11 cellular contexts compared by ENCODE assay signal in the genomic region with DNA sequence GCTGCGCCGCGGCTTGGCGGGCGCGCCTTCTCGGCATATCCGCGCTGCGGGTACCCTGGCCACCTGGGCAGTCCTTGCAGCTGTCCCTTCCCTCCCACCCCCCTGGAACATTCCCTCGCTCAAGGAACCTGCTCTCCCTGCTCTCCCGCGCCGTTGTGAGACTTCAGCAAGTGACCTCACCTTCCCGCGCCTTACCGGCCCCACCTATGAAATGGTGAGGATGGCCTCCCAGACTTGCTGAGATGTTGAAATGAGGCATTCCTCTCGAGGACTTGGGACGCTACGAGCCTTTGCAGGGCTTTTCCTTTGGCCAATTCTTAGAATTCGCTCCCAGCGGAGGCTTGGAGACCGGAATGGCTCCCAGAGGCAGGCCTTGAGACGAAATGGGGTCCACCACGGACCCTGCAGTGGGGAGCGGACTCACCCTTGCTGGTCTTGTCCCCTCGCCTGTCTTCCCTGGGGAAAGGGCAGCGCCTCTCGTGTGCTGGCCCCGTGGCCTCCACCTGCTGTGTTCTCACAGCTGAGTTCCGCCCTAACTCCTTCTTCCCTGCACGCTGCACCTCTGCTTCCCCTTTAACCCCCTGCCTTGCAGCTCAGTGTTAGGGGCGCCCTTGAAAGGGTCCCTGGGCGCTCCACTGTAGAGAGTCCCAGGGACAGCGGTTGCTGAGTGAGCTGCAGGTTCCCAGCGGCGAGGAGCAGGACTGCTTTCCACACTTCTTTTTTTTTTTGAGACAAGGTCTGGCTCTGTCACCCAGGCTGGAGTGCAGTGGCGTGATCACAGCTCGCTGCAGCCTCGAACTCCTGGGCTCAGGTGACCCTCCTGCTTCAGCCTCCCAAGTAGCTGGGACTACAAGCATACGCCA. TPM values are rescaled to one million over a fixed set of nuclear protein-coding genes. Genes with fewer than 3 reads are reported as not detected.
DNase-seq lines count a peak whose midpoint lies in the region; ATAC-seq, FAIRE-seq and TF ChIP-seq lines count a peak whose summit lies in the region.
"Had no signal": no experiment of that assay in that cellular context is flagged by ENCODE, and none has a peak within 500 bp of the region (broad histone marks: within the 10 kb centered on the region; RNA-seq: fewer than 3 reads in every experiment).

No MANE protein-coding gene starts in this region.

- no peaks in the 10 kb centered on the region for H3K79me2 ChIP-seq in neural cell (replicated peaks; ENCODE audit: insufficient read depth, low read length)

- no peak overlapping the region for H2AFZ ChIP-seq in neural cell (ENCODE audit: low read depth, low read length)

- peak; percentile 66 for FAIRE-seq in urothelium cell line (lab: Jason Lieb, UNC)

- no peak overlapping the region for H3K9ac ChIP-seq in neural cell (ENCODE audit: low read length)

- H3K4me2 ChIP-seq in neural cell (ENCODE audit: low read length): no peak overlapping the region

- no peak overlapping the region for H3K27ac Mint-ChIP-seq in activated T-cell treated with anti-CD3 and anti-CD28 coated beads, Interleukin-2, amount 50 U/mL, for 72 hours

- in situ Hi-C loops in KBM-7 (cut with MboI; ENCODE audit: low pct_unique_long_range_greater_than_20kb, low sequenced_read_pairs): no loop called here

- H3K9me3 Mint-ChIP-seq in activated T-cell treated with anti-CD3 and anti-CD28 coated beads, Interleukin-2, amount 50 U/mL, for 72 hours: no peaks in the 10 kb centered on the region

- intact Hi-C loops in left ventricle myocardium inferior (cut with micrococcal nuclease): no loop called here

- peaks cover 11% of the 10 kb centered on the region for H3K4me1 Mint-ChIP-seq in activated T-cell treated with anti-CD3 and anti-CD28 coated beads, Interleukin-2, amount 50 U/mL, for 72 hours (ENCODE audit: low read depth)

- no peak for ATAC-seq in activated T-cell treated with anti-CD3 and anti-CD28 coated beads, Interleukin-2, amount 50 U/mL, for 72 hours (replicated peaks in 1 of 2)

- peaks cover 51% of the 10 kb centered on the region for H3K4me1 ChIP-seq in left ventricle myocardium inferior

- H3K27me3 ChIP-seq in left ventricle myocardium inferior (ENCODE audit: low read depth) (peaks cover 75% of the 10 kb centered on the region), neural cell (ENCODE audit: insufficient read depth, low read depth, low read length) (peaks cover 44% of the 10 kb centered on the region)

- no peak for TF ChIP-seq CTCF in left ventricle myocardium inferior (IDR thresholded peaks at IDR 0.05; ENCODE audit: borderline replicate concordance)
- no peak for TF ChIP-seq CTCF in neural cell (IDR thresholded peaks at IDR 0.05; ENCODE audit: poor library complexity, severe bottlenecking)

- no peak for TF ChIP-seq RAD21 in neural cell (conservative IDR thresholded peaks at IDR 0.05)

- peak overlapping the region; percentile 61 for H3K27ac ChIP-seq in left ventricle myocardium inferior (replicated peaks)
- H3K27ac ChIP-seq in neural cell (ENCODE audit: low read length): no peak overlapping the region
- H3K27ac ChIP-seq: neutrophil, SJSA1 had no signal

- H3F3A ChIP-seq in neural cell (ENCODE audit: insufficient read depth, low read length, poor library complexity, severe bottlenecking): no peaks in the 10 kb centered on the region

- H3K9me3 ChIP-seq in left ventricle myocardium inferior (replicated peaks) (no peaks in the 10 kb centered on the region), neural cell (ENCODE audit: low read length) (no peaks in the 10 kb centered on the region)
- H3K9me3 ChIP-seq: neutrophil, SJSA1 had no signal

- no peak for DNase-seq in activated T-cell treated with anti-CD3 and anti-CD28 coated beads, Interleukin-2, amount 50 U/mL, for 72 hours
- DNase-seq in activated T-cell treated with anti-CD3 and anti-CD28 coated beads for 4 hours (no peak), left ventricle myocardium inferior (no peak), urothelium cell line (ENCODE audit: low spot score) (no peak), KBM-7 (no peak), NCI-H2029 treated with DMSO at 0.1 percent for 48 hours (lab: John Stamatoyannopoulos, UW) (no peak), Kasumi-1 (lab: John Stamatoyannopoulos, UW) (no peak)
- DNase-seq: NCI-H510A treated with DMSO at 0.1 percent for 48 hours had no signal

- peaks cover 87% of the 10 kb centered on the region for H3K27me3 Mint-ChIP-seq in activated T-cell treated with anti-CD3 and anti-CD28 coated beads, Interleukin-2, amount 50 U/mL, for 72 hours (ENCODE audit: low read depth)

- H3K36me3 ChIP-seq in left ventricle myocardium inferior (no peaks in the 10 kb centered on the region), neural cell (ENCODE audit: insufficient read depth, low read length) (no peaks in the 10 kb centered on the region)
- H3K36me3 ChIP-seq: neutrophil, SJSA1 had no signal

- H3K4me3 ChIP-seq in left ventricle myocardium inferior: peak overlapping the region; percentile 65
- peak overlapping the region; percentile 64 for H3K4me3 ChIP-seq in neural cell (ENCODE audit: low read length)
- H3K4me3 ChIP-seq: SJSA1 had no signal

- no peaks in the 10 kb centered on the region for H4K20me1 ChIP-seq in neural cell (ENCODE audit: insufficient read depth)

- peaks cover 0 to 1% of the 10 kb centered on the region in 2 donors for H3K36me3 Mint-ChIP-seq in activated T-cell treated with anti-CD3 and anti-CD28 coated beads, Interleukin-2, amount 50 U/mL, for 72 hours (ENCODE audit: insufficient read depth in 2 of 2)

- peak overlapping the region; percentile 32 to 52 for H3K4me3 Mint-ChIP-seq in activated T-cell treated with anti-CD3 and anti-CD28 coated beads, Interleukin-2, amount 50 U/mL, for 72 hours

- TF ChIP-seq EP300 in neural cell (conservative IDR thresholded peaks at IDR 0.05; ENCODE audit: poor library complexity, severe bottlenecking): no peak

- H3K9me2 ChIP-seq in neural cell (ENCODE audit: insufficient read depth, low read length): no peaks in the 10 kb centered on the region

TF ChIP-seq in neural cell, 6 proteins besides CTCF, POLR2A, EP300 and RAD21:
- TF ChIP-seq POLR2AphosphoS5 (IDR thresholded peaks at IDR 0.05) (no peak), TAF1 (IDR thresholded peaks at IDR 0.05; ENCODE audit: low read depth) (no peak), MXI1 (conservative IDR thresholded peaks at IDR 0.05; ENCODE audit: poor library complexity, severe bottlenecking) (no peak), SMC3 (conservative IDR thresholded peaks at IDR 0.05; ENCODE audit: poor library complexity) (no peak), EZH2 (IDR thresholded peaks at IDR 0.05; ENCODE audit: borderline replicate concordance, insufficient read depth, low read length, poor library complexity, severe bottlenecking) (no peak), REST (IDR thresholded peaks at IDR 0.05; ENCODE audit: borderline replicate concordance) (no peak)

RNA-seq across cellular contexts. Expression of gene HMCN2, which starts 0.9 kb away (rescaled TPM):
- total RNA-seq in activated T-cell treated with anti-CD3 and anti-CD28 coated beads, Interleukin-2, amount 50 U/mL, for 72 hours: under 1 TPM; 0.12 to 0.17 TPM
- total RNA-seq in left ventricle myocardium inferior: 5.5 TPM
- 0.18 and 1.7 TPM in 2 replicates for polyA plus RNA-seq in neural cell
- 0.24 and 0.35 TPM in 2 replicates for polyA minus RNA-seq in neural cell
